15 cellular contexts compared by ENCODE assay signal in the genomic region with DNA sequence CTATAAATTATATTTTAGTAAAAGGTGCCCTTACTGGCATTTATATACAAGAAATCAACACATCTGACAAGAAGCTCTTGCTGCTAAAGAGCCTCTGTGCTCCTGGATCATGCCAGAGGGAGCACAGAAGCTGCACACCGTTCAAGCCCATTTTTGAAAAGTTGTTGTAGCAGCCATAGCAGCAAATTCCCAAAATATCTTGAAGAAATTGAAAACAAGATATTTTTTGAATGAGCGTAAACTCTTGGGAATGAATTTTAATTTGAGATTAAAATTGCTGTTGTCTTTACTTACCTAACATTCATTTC. TPM values are rescaled to one million over a fixed set of nuclear protein-coding genes. Genes with fewer than 3 reads are reported as not detected.
DNase-seq lines count a peak whose midpoint lies in the region; ATAC-seq and TF ChIP-seq lines count a peak whose summit lies in the region.
"Had no signal": no experiment of that assay in that cellular context is flagged by ENCODE, and none has a peak within 500 bp of the region (broad histone marks: within the 10 kb centered on the region; RNA-seq: fewer than 3 reads in every experiment).

No MANE protein-coding gene starts in this region.

- no peaks in the 10 kb centered on the region for H3K9me3 Mint-ChIP-seq in CD8-positive, alpha-beta T cell
- H3K9me3 Mint-ChIP-seq in T-cell (no peaks in the 10 kb centered on the region), Calu3 (ENCODE audit: low read depth, unreplicated experiment) (no peaks in the 10 kb centered on the region)
- H3K9me3 Mint-ChIP-seq in central memory CD8-positive, alpha-beta T cell: no peaks in the 10 kb centered on the region

- no peak for DNase-seq in CD8-positive, alpha-beta T cell
- DNase-seq in T-cell (no peak), NCI-H2196 (lab: John Stamatoyannopoulos, UW; ENCODE audit: unreplicated experiment) (no peak), Calu3 (no peak)
- no peak for DNase-seq in central memory CD8-positive, alpha-beta T cell (ENCODE audit: low spot score in 2 of 2)
- DNase-seq: DMS153, foreskin melanocyte, left cardiac atrium, NCI-H1436 treated with DMSO at 0.1 percent for 48 hours, NCI-H2171, thyroid gland had no signal

- intact Hi-C loops in CD8-positive, alpha-beta T cell (cut with DNase I, micrococcal nuclease): loop anchor here (1.0 to 10.0 kb wide), 4 partner anchors 18 to 726 kb away; partner anchors contain the start of gene KLRK1 (in 1 of the 2)
- intact Hi-C loops in Calu3 (cut with micrococcal nuclease; ENCODE audit: unreplicated experiment): no loop called here

- CTCF ChIA-PET in CD8-positive, alpha-beta T cell (lab: Charles Lee): interaction anchor here (0.6 to 2.5 kb wide), 10 partner anchors 9 to 199 kb away, joined by 3 to 11 read pairs (median 4); no protein-coding TSS in a partner anchor
- CTCF ChIA-PET in T-cell (lab: Charles Lee) (interaction anchor here (0.5 to 2.2 kb wide), 17 partner anchors 13 to 1816 kb away, joined by 3 to 15 read pairs (median 4); no protein-coding TSS in a partner anchor), Calu3 (lab: Charles Lee) (no interaction called here)

- H3K4me1 Mint-ChIP-seq in CD8-positive, alpha-beta T cell (ENCODE audit: low read depth): peaks cover 79% of the 10 kb centered on the region
- H3K4me1 Mint-ChIP-seq in T-cell: peaks cover 66 to 70% (median 66%) of the 10 kb centered on the region in 3 donors
- H3K4me1 Mint-ChIP-seq in central memory CD8-positive, alpha-beta T cell: peaks cover 64% of the 10 kb centered on the region
- H3K4me1 Mint-ChIP-seq in Calu3 (ENCODE audit: low read depth, unreplicated experiment): peaks cover under 1% of the 10 kb centered on the region

- H4K20me1 ChIP-seq in BLaER1 treated with 17β-estradiol and CSF1 and Interleukin-3, amounts not matched to agents 10 nM and 100 nM: no peaks in the 10 kb centered on the region; a peak in 1 of 22 replicates

- no peak for TF ChIP-seq CTCF in CD8-positive, alpha-beta T cell (IDR thresholded peaks at IDR 0.05)
- no peak for TF ChIP-seq CTCF in Calu3 (IDR thresholded peaks at IDR 0.05; ENCODE audit: unreplicated experiment)

- peak overlapping the region in 10 of 11 experiments; percentile 53 to 82 (median 76); a peak in 20 of 22 replicates for H3K27ac ChIP-seq in BLaER1 treated with 17β-estradiol and CSF1 and Interleukin-3, amounts not matched to agents 10 nM and 100 nM
- H3K27ac ChIP-seq in CD8-positive, alpha-beta T cell (ENCODE audit: low read depth, low read length): peak overlapping the region; percentile 88
- H3K27ac ChIP-seq: thyroid gland had no signal

- ATAC-seq in CD8-positive, alpha-beta T cell: no peak
- ATAC-seq in T-cell (replicated peaks in 1 of 4) (no peak), HG03520 (IDR thresholded peaks at IDR 0.05; ENCODE audit: unreplicated experiment) (no peak), GM21447 (IDR thresholded peaks at IDR 0.05; ENCODE audit: unreplicated experiment) (no peak)
- no peak for ATAC-seq in central memory CD8-positive, alpha-beta T cell (replicated peaks; ENCODE audit: extremely low read depth, poor library complexity, severe bottlenecking)

- POLR2A ChIA-PET in CD8-positive, alpha-beta T cell (lab: Charles Lee): interaction anchor here (1.2 to 7.0 kb wide), 9 partner anchors 8 to 74 kb away, joined by 3 to 281 read pairs (median 7); no protein-coding TSS in a partner anchor
- POLR2A ChIA-PET in T-cell (lab: Charles Lee): interaction anchor here (0.6 to 6.1 kb wide), 13 partner anchors 8 to 92 kb away, joined by 3 to 54 read pairs (median 7); partner anchors contain the start of gene CD69 (in 1 of the 2)

- H3K4me3 ChIP-seq in BLaER1 treated with 17β-estradiol and CSF1 and Interleukin-3, amounts not matched to agents 10 nM and 100 nM: peak overlapping the region in 8 of 10 experiments; percentile 14 to 59 (median 54); a peak in 12 of 20 replicates
- peak overlapping the region; percentile 50 for H3K4me3 ChIP-seq in CD8-positive, alpha-beta T cell (ENCODE audit: low read depth, low read length)
- H3K4me3 ChIP-seq: breast epithelium, thyroid gland had no signal

- peak overlapping the region; percentile 94 for H3K27ac Mint-ChIP-seq in CD8-positive, alpha-beta T cell
- H3K27ac Mint-ChIP-seq in T-cell: peak overlapping the region; percentile 83 to 95
- peak overlapping the region; percentile 91 for H3K27ac Mint-ChIP-seq in central memory CD8-positive, alpha-beta T cell (ENCODE audit: low read depth)
- H3K27ac Mint-ChIP-seq in Calu3 (ENCODE audit: unreplicated experiment): no peak overlapping the region

- peaks cover 69% of the 10 kb centered on the region for H3K36me3 Mint-ChIP-seq in CD8-positive, alpha-beta T cell
- peaks cover 58% of the 10 kb centered on the region for H3K36me3 Mint-ChIP-seq in T-cell
- H3K36me3 Mint-ChIP-seq in central memory CD8-positive, alpha-beta T cell (ENCODE audit: insufficient read depth): peaks cover 45% of the 10 kb centered on the region
- no peaks in the 10 kb centered on the region for H3K36me3 Mint-ChIP-seq in Calu3 (ENCODE audit: insufficient read depth, unreplicated experiment)

- H3K27me3 ChIP-seq in BLaER1 treated with 17β-estradiol and CSF1 and Interleukin-3, amounts not matched to agents 10 nM and 100 nM: no peaks in the 10 kb centered on the region
- no peaks in the 10 kb centered on the region for H3K27me3 ChIP-seq in CD8-positive, alpha-beta T cell (ENCODE audit: insufficient read depth, low read length)
- H3K27me3 ChIP-seq: breast epithelium, thyroid gland had no signal

- peaks cover 63 to 77% (median 73%) of the 10 kb centered on the region in 10 experiments for H3K4me1 ChIP-seq in BLaER1 treated with 17β-estradiol and CSF1 and Interleukin-3, amounts not matched to agents 10 nM and 100 nM
- H3K4me1 ChIP-seq in CD8-positive, alpha-beta T cell (ENCODE audit: insufficient read depth, low read length): peaks cover 46% of the 10 kb centered on the region

- H3K27me3 Mint-ChIP-seq in CD8-positive, alpha-beta T cell (ENCODE audit: low read depth): no peaks in the 10 kb centered on the region
- H3K27me3 Mint-ChIP-seq in T-cell (no peaks in the 10 kb centered on the region), Calu3 (ENCODE audit: unreplicated experiment) (no peaks in the 10 kb centered on the region)
- no peaks in the 10 kb centered on the region for H3K27me3 Mint-ChIP-seq in central memory CD8-positive, alpha-beta T cell

- peak overlapping the region; percentile 24 to 78 (median 68); a peak in 20 of 22 replicates for H3K9ac ChIP-seq in BLaER1 treated with 17β-estradiol and CSF1 and Interleukin-3, amounts not matched to agents 10 nM and 100 nM

- H3K4me2 ChIP-seq in BLaER1 treated with 17β-estradiol and CSF1 and Interleukin-3, amounts not matched to agents 10 nM and 100 nM: peak overlapping the region; percentile 67 to 85 (median 76)

- H3K9me3 ChIP-seq in BLaER1 treated with 17β-estradiol and CSF1 and Interleukin-3, amounts not matched to agents 10 nM and 100 nM (replicated peaks in 1 of 11): peaks cover 0 to 29% (median 18%) of the 10 kb centered on the region in 11 experiments; a peak in 15 of 22 replicates
- H3K9me3 ChIP-seq in CD8-positive, alpha-beta T cell (ENCODE audit: low read length): no peaks in the 10 kb centered on the region
- H3K9me3 ChIP-seq: breast epithelium, thyroid gland had no signal

- peak overlapping the region; percentile 69 for H3K4me3 Mint-ChIP-seq in CD8-positive, alpha-beta T cell
- peak overlapping the region; percentile 85 to 90 (median 89) for H3K4me3 Mint-ChIP-seq in T-cell
- H3K4me3 Mint-ChIP-seq in central memory CD8-positive, alpha-beta T cell: peak overlapping the region; percentile 87
- no peak overlapping the region for H3K4me3 Mint-ChIP-seq in Calu3 (ENCODE audit: low read depth, unreplicated experiment)

- peaks cover 4 to 44% (median 25%) of the 10 kb centered on the region in 11 experiments; a peak in 21 of 22 replicates for H3K36me3 ChIP-seq in BLaER1 treated with 17β-estradiol and CSF1 and Interleukin-3, amounts not matched to agents 10 nM and 100 nM
- no peaks in the 10 kb centered on the region for H3K36me3 ChIP-seq in CD8-positive, alpha-beta T cell (ENCODE audit: insufficient read depth, low read length)
- H3K36me3 ChIP-seq: breast epithelium, thyroid gland had no signal

- no TSS peak for BruUV-seq in Calu3 (replicated peaks; lab: Mats Ljungman, UMichigan)

RNA-seq across cellular contexts. Expression of gene CLEC2D, which starts 0.5 kb away (rescaled TPM):
- 100 to 1,000 TPM; 182 to 188 TPM for total RNA-seq in CD8-positive, alpha-beta T cell
- total RNA-seq in T-cell: 100 to 1,000 TPM; 217 to 338 (median 311) TPM
- 5.8 and 9.5 TPM in 2 replicates for total RNA-seq in Calu3 (2022)

Comparison
In these comparisons a context has a peak if more than half of its experiments do, and no peak if none do; other contexts are left out.
1. RNA of gene CLEC2D, which starts 0.5 kb away (total RNA-seq): 217 to 338 TPM in T-cell and 182 to 188 TPM in CD8-positive, alpha-beta T cell; 5.8 to 9.5 TPM in Calu3; every median in the first group is over 10 times any median in the second.